22 cellular contexts compared by ENCODE assay signal in genomic region chr15:57288926-57289650, GRCh38.
A peak's percentile ranks its signal among the peaks of the same experiment; 100 is the strongest.
DNase-seq lines count a peak whose midpoint lies in the region; ATAC-seq and TF ChIP-seq lines count a peak whose summit lies in the region.
"Had no signal": no experiment of that assay in that cellular context is flagged by ENCODE, and none has a peak within 500 bp of the region (broad histone marks: within the 10 kb centered on the region; RNA-seq: fewer than 3 reads in every experiment).

No MANE protein-coding gene starts in this region.

- POLR2A ChIA-PET in activated B cell treated with CpG ODN at 0.5 μM for 24 hours (lab: Charles Lee): interaction anchor here (0.6 to 15.0 kb wide), 5 partner anchors 8 to 167 kb away, joined by 3 to 387 read pairs (median 8); no protein-coding TSS in a partner anchor

- peaks cover 37% of the 10 kb centered on the region for H3K36me3 Mint-ChIP-seq in activated B cell treated with CpG ODN at 0.5 μM for 24 hours (ENCODE audit: low read depth)
- peaks cover 16% of the 10 kb centered on the region for H3K36me3 Mint-ChIP-seq in memory B cell

- H3K4me3 Mint-ChIP-seq in activated B cell treated with CpG ODN at 0.5 μM for 24 hours (no peak overlapping the region), memory B cell (no peak overlapping the region)
- H3K4me3 Mint-ChIP-seq: activated naive CD8-positive, alpha-beta T cell; H9; mesothelial cell of epicardium; nephron progenitor cell had no signal

- DNase-seq in AG10803 (ENCODE audit: low read depth) (peak; percentile 90), HL-60 (ENCODE audit: low read depth in 1 of 2, low spot score in 1 of 2) (peak in 1 of 2 experiments; percentile 84), activated B cell treated with CpG ODN at 0.5 μM for 24 hours (no peak), memory B cell (ENCODE audit: low spot score in 2 of 2) (no peak), substantia nigra (lab: John Stamatoyannopoulos, UW) (no peak), SHP77 (lab: John Stamatoyannopoulos, UW) (no peak), superior temporal gyrus (ENCODE audit: extremely low spot score) (no peak), DMS53 treated with DMSO at 0.1 percent for 48 hours (lab: John Stamatoyannopoulos, UW; ENCODE audit: unreplicated experiment) (no peak)
- DNase-seq: ACHN; activated CD8-positive, alpha-beta memory T cell treated with anti-CD3 and anti-CD28 coated beads for 24 hours; foreskin melanocyte; H9; left cardiac atrium; NCI-H1694; NCI-H774; nephron progenitor cell; SK-N-SH; stimulated activated CD4-positive, alpha-beta T cell treated with anti-CD3 and anti-CD28 coated beads, Interleukin-2, amount 100 ng/mL, for 48 hours; uterus had no signal

- H3K27ac Mint-ChIP-seq in activated B cell treated with CpG ODN at 0.5 μM for 24 hours (peak overlapping the region; percentile 84), memory B cell (peak overlapping the region; percentile 89)
- H3K27ac Mint-ChIP-seq: activated naive CD8-positive, alpha-beta T cell; mesothelial cell of epicardium had no signal

- H3K27ac ChIP-seq in HL-60 (replicated peaks): peak overlapping the region; percentile 93
- no peak overlapping the region for H3K27ac ChIP-seq in substantia nigra (ENCODE audit: low read depth, low read length, poor library complexity, severe bottlenecking)
- H3K27ac ChIP-seq: uterus had no signal

- no peaks in the 10 kb centered on the region for H3K27me3 Mint-ChIP-seq in activated B cell treated with CpG ODN at 0.5 μM for 24 hours
- no peaks in the 10 kb centered on the region for H3K27me3 Mint-ChIP-seq in memory B cell
- H3K27me3 Mint-ChIP-seq: activated naive CD8-positive, alpha-beta T cell had no signal

- TF ChIP-seq CTCF in AG10803 (conservative IDR thresholded peaks at IDR 0.05; ENCODE audit: low read length) (no peak), HL-60 (IDR thresholded peaks at IDR 0.05; ENCODE audit: insufficient read depth, low read length) (no peak), activated B cell treated with CpG ODN at 0.5 μM for 24 hours (IDR thresholded peaks at IDR 0.05) (no peak)

- intact Hi-C loops in activated B cell treated with CpG ODN at 0.5 μM for 24 hours (cut with micrococcal nuclease): loop anchor here (10.0 kb wide), 1 partner anchor 1044 kb away; the partner anchor contains the start of gene RFX7

- no peak for ATAC-seq in activated B cell treated with CpG ODN at 0.5 μM for 24 hours (ENCODE audit: low read depth)
- no peak for ATAC-seq in memory B cell (ENCODE audit: low read depth)
- ATAC-seq: left cardiac atrium, Panc1 had no signal

- H3K9me3 Mint-ChIP-seq in activated B cell treated with CpG ODN at 0.5 μM for 24 hours (no peaks in the 10 kb centered on the region), memory B cell (no peaks in the 10 kb centered on the region)
- H3K9me3 Mint-ChIP-seq: H9 had no signal

- H3K4me1 Mint-ChIP-seq in activated B cell treated with CpG ODN at 0.5 μM for 24 hours: peaks cover 79% of the 10 kb centered on the region
- peaks cover 38% of the 10 kb centered on the region for H3K4me1 Mint-ChIP-seq in memory B cell
- H3K4me1 Mint-ChIP-seq: mesothelial cell of epicardium had no signal

- H3K4me3 ChIP-seq in AG10803 (ENCODE audit: low read length): peak overlapping the region; percentile 10; the same call in 1 of the 2 replicates
- no peak overlapping the region for H3K4me3 ChIP-seq in HL-60 (replicated peaks; ENCODE audit: insufficient read depth, low read length)
- H3K4me3 ChIP-seq: uterus had no signal

- CTCF ChIA-PET in activated B cell treated with CpG ODN at 0.5 μM for 24 hours (lab: Charles Lee): interaction anchor here (1.0 kb wide), 2 partner anchors 12 to 795 kb away, joined by 3 read pairs; no protein-coding TSS in a partner anchor

- no peaks in the 10 kb centered on the region for H3K27me3 ChIP-seq in HL-60 (ENCODE audit: insufficient read depth, poor library complexity, severe bottlenecking)
- H3K27me3 ChIP-seq: uterus had no signal
